In genomic region chr1:156814571-156815260, GRCh38 we compare ENCODE assay signal across 1 cellular context.
TF ChIP-seq lines count a peak whose summit lies in the region.

No MANE protein-coding gene starts in this region.

TF ChIP-seq in H1, 55 proteins besides CTCF, POLR2A, EP300 and RAD21:
- no peak for TF ChIP-seq ATF2 (IDR thresholded peaks at IDR 0.05; ENCODE audit: low read length)
